Comparison of ENCODE assay signal across 7 cellular contexts in genomic region chr15:96341465-96342142, GRCh38. TPM values are rescaled to one million over a fixed set of nuclear protein-coding genes. Genes with fewer than 3 reads are reported as not detected.
A peak's percentile ranks its signal among the peaks of the same experiment; 100 is the strongest.
DNase-seq lines count a peak whose midpoint lies in the region; ATAC-seq and TF ChIP-seq lines count a peak whose summit lies in the region.

No MANE protein-coding gene starts in this region.

- H3K27ac ChIP-seq in SK-N-MC, result peak overlapping the region; percentile 74
- peak overlapping the region; percentile 87 to 89 for H3K27ac ChIP-seq in esophagus (ENCODE audit: low read depth in 2 of 2, low read length in 1 of 2)
- peak overlapping the region; percentile 95 to 100 (median 98) for H3K27ac ChIP-seq in tibial nerve

- in situ Hi-C loops in GM13977 (cut with MboI; ENCODE audit: low pct_unique_long_range_greater_than_20kb, low sequenced_read_pairs, unreplicated experiment), result no loop called here

- DNase-seq in SK-N-MC (ENCODE audit: low read depth, low spot score) (no peak), mucosa of gallbladder (ENCODE audit: low spot score) (peak; percentile 10), tibial nerve (ENCODE audit: low spot score in 2 of 2) (no peak), GM13977 (ENCODE audit: low spot score) (no peak), KG1 (lab: John Stamatoyannopoulos, UW) (no peak)

- TF ChIP-seq CTCF in tibial nerve (IDR thresholded peaks at IDR 0.05), result no peak
- TF ChIP-seq CTCF in GM13977 (IDR thresholded peaks at IDR 0.05; ENCODE audit: extremely low read depth, insufficient read depth, missing control alignments), result no peak

- H3K36me3 ChIP-seq in SK-N-MC (ENCODE audit: insufficient read depth, low read length), result peaks cover 13% of the 10 kb centered on the region
- no peaks in the 10 kb centered on the region for H3K36me3 ChIP-seq in esophagus (ENCODE audit: control insufficient read depth in 2 of 2, insufficient read depth in 2 of 2, low read length in 1 of 2)
- H3K36me3 ChIP-seq in tibial nerve, result peaks cover 0 to 9% (median 0%) of the 10 kb centered on the region in 3 donors

- peak in 1 of 2 donors; percentile 65 for TF ChIP-seq EP300 in tibial nerve (IDR thresholded peaks at IDR 0.05)

- H3K4me1 ChIP-seq in esophagus (ENCODE audit: control insufficient read depth in 2 of 2, insufficient read depth in 2 of 2, low read length in 1 of 2) (peaks cover 0 to 4% of the 10 kb centered on the region in 2 donors), tibial nerve (peaks cover 0 to 13% (median 9%) of the 10 kb centered on the region in 4 donors)

- H3K9me3 ChIP-seq in SK-N-MC (ENCODE audit: low read depth, low read length), result no peaks in the 10 kb centered on the region
- no peaks in the 10 kb centered on the region for H3K9me3 ChIP-seq in esophagus (ENCODE audit: control insufficient read depth in 2 of 2, insufficient read depth in 1 of 2, low read depth in 1 of 2, low read length in 1 of 2)
- no peaks in the 10 kb centered on the region for H3K9me3 ChIP-seq in tibial nerve

- ATAC-seq in HG02642 (IDR thresholded peaks at IDR 0.05; ENCODE audit: poor library complexity, unreplicated experiment), result no peak

- peak overlapping the region; percentile 46 for H3K9ac ChIP-seq in SK-N-MC (ENCODE audit: insufficient read length)

- peak overlapping the region; percentile 85 for H3K4me3 ChIP-seq in SK-N-MC
- peak overlapping the region; percentile 24 to 95 for H3K4me3 ChIP-seq in esophagus (ENCODE audit: low read depth in 1 of 2, low read length in 2 of 2)
- H3K4me3 ChIP-seq in tibial nerve, result peak overlapping the region; percentile 48 to 89 (median 74)

- WGBS in esophagus, 2 donors, result 36 to 52% methylated on average over 37 of the region's 37 CpGs
- WGBS in tibial nerve, 2 donors, result 2 to 9% methylated on average over 35 of the region's 37 CpGs

- TF ChIP-seq POLR2A in tibial nerve (IDR thresholded peaks at IDR 0.05), result no peak

- H3K27me3 ChIP-seq in esophagus (ENCODE audit: control insufficient read depth in 1 of 2, insufficient read depth in 2 of 2, low read length in 2 of 2), result no peaks in the 10 kb centered on the region
- H3K27me3 ChIP-seq in tibial nerve, result no peaks in the 10 kb centered on the region

RNA-seq across cellular contexts. Expression of gene NR2F2, which starts 11.1 kb away (rescaled TPM):
- 1 to 10 TPM; 5.0 to 9.3 TPM for polyA plus RNA-seq in esophagus
- total RNA-seq in mucosa of gallbladder, result 288 TPM
- total RNA-seq in tibial nerve, result 100 to 1,000 TPM in 3 of 4 donors, 10 to 100 TPM in 1; 70.8 to 129 (median 124) TPM
